ENCODE assay signal across 11 cellular contexts in the genomic region with DNA sequence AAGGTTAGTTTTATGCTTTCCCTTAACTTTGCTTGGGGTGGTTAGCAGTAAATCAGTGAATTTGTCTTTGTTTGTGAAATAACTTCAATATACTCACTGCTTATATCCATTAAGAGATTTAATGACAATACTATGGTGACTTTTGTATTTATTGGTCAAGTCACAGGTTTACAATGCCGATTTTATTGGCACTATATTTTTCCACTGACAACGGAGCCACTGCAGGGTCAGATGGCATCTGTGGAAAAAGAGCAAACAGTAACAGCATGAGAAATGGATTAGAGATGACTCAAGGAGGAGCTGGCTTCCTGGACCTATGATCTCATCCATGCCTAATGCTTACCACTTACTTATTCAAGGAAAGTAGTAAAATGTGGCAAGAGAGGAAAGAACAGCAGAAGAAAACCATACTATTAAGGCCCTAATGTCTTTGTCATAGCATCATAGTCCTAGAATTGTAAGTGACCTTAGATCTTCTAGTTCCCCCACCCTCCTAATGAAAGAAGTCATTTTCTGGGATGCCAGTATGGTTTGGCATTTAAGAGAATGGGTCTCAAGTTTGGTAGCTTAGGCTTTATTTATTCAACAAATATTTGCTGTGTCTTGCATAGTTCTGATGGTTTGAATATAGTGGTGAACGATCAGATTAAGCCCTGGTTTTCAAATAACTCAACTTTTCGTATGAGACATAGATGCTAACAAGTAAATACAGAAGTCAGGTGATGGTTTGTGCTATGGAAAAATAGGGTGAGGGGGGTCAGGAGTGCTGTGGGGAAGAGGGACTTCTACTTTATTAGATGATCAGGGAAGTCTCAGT. TPM values are rescaled to one million over a fixed set of nuclear protein-coding genes. Genes with fewer than 3 reads are reported as not detected.
DNase-seq lines count a peak whose midpoint lies in the region; ATAC-seq and TF ChIP-seq lines count a peak whose summit lies in the region.
"Had no signal": no experiment of that assay in that cellular context is flagged by ENCODE, and none has a peak within 500 bp of the region (broad histone marks: within the 10 kb centered on the region; RNA-seq: fewer than 3 reads in every experiment).

No MANE protein-coding gene starts in this region.

- CTCF ChIA-PET in A673 (lab: Charles Lee): no interaction called here

- BruUV-seq in A673 (replicated peaks; lab: Mats Ljungman, UMichigan): no TSS peak

- POLR2A ChIA-PET in A673 (lab: Charles Lee; ENCODE audit: low non-redundant PET): no interaction called here

- H3K27ac ChIP-seq in A673 (ENCODE audit: low read depth, low read length, poor library complexity, severe bottlenecking): no peak overlapping the region
- H3K27ac ChIP-seq in colonic mucosa: no peak overlapping the region
- H3K27ac ChIP-seq: Peyer's patch had no signal

- H3K9me3 ChIP-seq in A673 (ENCODE audit: low read depth, low read length, poor library complexity, severe bottlenecking) (no peaks in the 10 kb centered on the region), colonic mucosa (no peaks in the 10 kb centered on the region)
- H3K9me3 ChIP-seq: Caco-2, Peyer's patch had no signal

- H3K4me1 ChIP-seq in A673 (ENCODE audit: insufficient read depth, low read length, poor library complexity, severe bottlenecking) (peaks cover 3% of the 10 kb centered on the region), colonic mucosa (no peaks in the 10 kb centered on the region)
- H3K4me1 ChIP-seq: Caco-2, Peyer's patch had no signal

- TF ChIP-seq CTCF in A673 (conservative IDR thresholded peaks at IDR 0.05; ENCODE audit: low read depth, low read length): no peak
- no peak for TF ChIP-seq CTCF in colonic mucosa (IDR thresholded peaks at IDR 0.05)

- intact Hi-C loops in A673 (cut with micrococcal nuclease; ENCODE audit: unreplicated experiment) (no loop called here), left colon (cut with DNase I, micrococcal nuclease) (no loop called here), colonic mucosa (cut with DNase I) (no loop called here)

- DNase-seq in A673 (ENCODE audit: low spot score) (peak; percentile 77), HK-2 (ENCODE audit: unreplicated experiment) (peak; percentile 27), astrocyte of the hippocampus (ENCODE audit: low read depth, low spot score) (peak; percentile 84), left colon (no peak), NCI-H1417 treated with DMSO at 0.1 percent for 48 hours (lab: John Stamatoyannopoulos, UW) (no peak), colonic mucosa (no peak)
- DNase-seq in effector CD8-positive, alpha-beta T cell (lab: John Stamatoyannopoulos, UW): no peak
- DNase-seq: activated CD8-positive, alpha-beta memory T cell treated with anti-CD3 and anti-CD28 coated beads, Interleukin-2, amount 50 U/mL, for 48 hours; Caco-2; Peyer's patch had no signal

- H3K27me3 ChIP-seq in A673 (replicated peaks; ENCODE audit: insufficient read depth, low read depth, low read length, poor library complexity) (no peaks in the 10 kb centered on the region), colonic mucosa (no peaks in the 10 kb centered on the region)
- H3K27me3 ChIP-seq: Peyer's patch had no signal

- H3K4me3 ChIP-seq in A673 (ENCODE audit: low read depth, low read length, poor library complexity, severe bottlenecking) (no peak overlapping the region), colonic mucosa (no peak overlapping the region)
- H3K4me3 ChIP-seq: Peyer's patch had no signal

- H3K9ac ChIP-seq in colonic mucosa (ENCODE audit: low read depth in 2 of 2, low read length in 2 of 2): no peak overlapping the region

- H3K36me3 ChIP-seq in A673 (ENCODE audit: insufficient read depth, low read length, poor library complexity, severe bottlenecking) (no peaks in the 10 kb centered on the region), colonic mucosa (no peaks in the 10 kb centered on the region)

- ATAC-seq in left colon (peak; percentile 62), HG02763 (IDR thresholded peaks at IDR 0.05; ENCODE audit: unreplicated experiment) (no peak)

RNA-seq across cellular contexts. Expression of gene RNF144B, which starts 18.5 kb away (rescaled TPM):
- 0.82 and 1.0 TPM in 2 replicates for total RNA-seq in A673 (2021)
- total RNA-seq in left colon: 1 to 10 TPM; 4.5 to 4.9 TPM
- 1 to 10 TPM; 4.2 to 4.4 TPM for total RNA-seq in colonic mucosa

Comparison
In these comparisons a context has a peak if more than half of its experiments do, and no peak if none do; other contexts are left out.
1. DNase-seq: peak in A673 (single experiment), HK-2 (single experiment) and astrocyte of the hippocampus (single experiment); none in left colon (0 of 2), NCI-H1417 treated with DMSO at 0.1 percent for 48 hours (single experiment), effector CD8-positive, alpha-beta T cell (single experiment) and colonic mucosa (single experiment).